ENCODE assay signal across 8 cellular contexts in genomic region chr2:101188683-101189405, GRCh38. TPM values are rescaled to one million over a fixed set of nuclear protein-coding genes. Genes with fewer than 3 reads are reported as not detected.
A peak's percentile ranks its signal among the peaks of the same experiment; 100 is the strongest.
DNase-seq lines count a peak whose midpoint lies in the region; ATAC-seq, FAIRE-seq and TF ChIP-seq lines count a peak whose summit lies in the region.

No MANE protein-coding gene starts in this region.

- DNase-seq in GM12865 (ENCODE audit: low read depth) (no peak), NB4 (ENCODE audit: low read depth) (peak; percentile 14), H1 (ENCODE audit: low read depth in 1 of 2, low spot score in 2 of 2) (peak in 1 of 2 experiments; percentile 84), osteoblast (ENCODE audit: insufficient read length, low spot score, missing footprints) (peak; percentile 83), epidermal melanocyte (ENCODE audit: insufficient read length, low spot score) (no peak), kidney glomerular epithelial cell (lab: John Stamatoyannopoulos, UW) (no peak), GM12892 (ENCODE audit: insufficient read length) (no peak)

- H2AFZ ChIP-seq in H1 (ENCODE audit: low read length) (no peak overlapping the region), osteoblast (ENCODE audit: low read length) (no peak overlapping the region)

- no peak overlapping the region for H3K9ac ChIP-seq in H1 (replicated peaks in 1 of 4; ENCODE audit: extremely low read depth in 1 of 4, low read depth in 3 of 4, low read length in 3 of 4)

- no peak overlapping the region for H2BK5ac ChIP-seq in H1 (ENCODE audit: low read depth, low read length)

- H3K27me3 ChIP-seq in H1 (replicated peaks in 1 of 4; ENCODE audit: control insufficient read depth in 3 of 4, extremely low read depth in 1 of 4, insufficient read depth in 3 of 4, low read length in 3 of 4), result no peaks in the 10 kb centered on the region
- H3K27me3 ChIP-seq in osteoblast (ENCODE audit: insufficient read depth, low read length), result peaks cover 11% of the 10 kb centered on the region

- H2BK20ac ChIP-seq in H1 (ENCODE audit: low read length), result no peak overlapping the region

- H3K36me3 ChIP-seq in H1 (ENCODE audit: control insufficient read depth in 2 of 4, insufficient read depth in 4 of 4, low read length in 3 of 4) (no peaks in the 10 kb centered on the region), osteoblast (ENCODE audit: insufficient read depth, low read length) (no peaks in the 10 kb centered on the region)

- peaks cover 0 to 10% (median 2%) of the 10 kb centered on the region in 4 experiments; a peak in 4 of 7 replicates for H3K4me1 ChIP-seq in H1 (replicated peaks in 1 of 4; ENCODE audit: control insufficient read depth in 3 of 4, insufficient read depth in 4 of 4, low read length in 3 of 4)
- H3K4me1 ChIP-seq in osteoblast (ENCODE audit: insufficient read depth, low read length), result no peaks in the 10 kb centered on the region

- H4K20me1 ChIP-seq in H1 (replicated peaks in 1 of 2; ENCODE audit: control insufficient read depth in 1 of 2, insufficient read depth in 2 of 2, low read length in 2 of 2), result no peaks in the 10 kb centered on the region
- no peaks in the 10 kb centered on the region for H4K20me1 ChIP-seq in osteoblast (ENCODE audit: insufficient read depth, low read length)

- no peak overlapping the region for H3K4me2 ChIP-seq in H1 (ENCODE audit: insufficient read depth in 1 of 2, low read depth in 2 of 2, low read length in 2 of 2)
- no peak overlapping the region for H3K4me2 ChIP-seq in osteoblast (ENCODE audit: insufficient read depth, low read length)

- H3K9me3 ChIP-seq in H1 (ENCODE audit: insufficient read depth in 2 of 2, low read depth in 1 of 2, low read length in 1 of 2) (no peaks in the 10 kb centered on the region), osteoblast (ENCODE audit: low read depth, low read length) (no peaks in the 10 kb centered on the region)

- H3K14ac ChIP-seq in H1 (ENCODE audit: insufficient read length), result no peak overlapping the region

- H3K27ac ChIP-seq in H1 (ENCODE audit: low read depth, low read length) (no peak overlapping the region), osteoblast (ENCODE audit: low read depth, low read length) (no peak overlapping the region)

- POLR2A ChIA-PET in H1 (lab: Charles Lee; ENCODE audit: partially characterized antibody), result interaction anchor here (0.9 to 1.2 kb wide), 3 partner anchors 16 to 187 kb away, joined by 3 to 4 read pairs (median 3); no protein-coding TSS in a partner anchor

- H2BK15ac ChIP-seq in H1 (ENCODE audit: low read length), result no peak overlapping the region

- H3K4ac ChIP-seq in H1 (replicated peaks; ENCODE audit: insufficient read length, low read depth, low read length), result no peak overlapping the region

- H3K18ac ChIP-seq in H1 (ENCODE audit: extremely low read depth, low read length), result no peak overlapping the region

- H4K91ac ChIP-seq in H1 (replicated peaks; ENCODE audit: insufficient read length, low read length), result no peak overlapping the region

- 64% methylated on average over 5 of the region's 5 CpGs; no CpG with 5 or more reads in 1 of the 2 experiments for WGBS in H1 (ENCODE audit: extremely low coverage in 1 of 2, insufficient coverage in 1 of 2, insufficient read length in 1 of 2, insufficient replicate concordance in 2 of 2, low coverage in 1 of 2, low lambda C conversion rate in 2 of 2, missing lambda C conversion rate in 1 of 2), 2 experiments

- no peak overlapping the region for H2BK120ac ChIP-seq in H1 (replicated peaks; ENCODE audit: low read depth, low read length)

- H3K4me3 ChIP-seq in GM12865 (ENCODE audit: low read depth, low read length) (no peak overlapping the region), NB4 (ENCODE audit: low read depth, low read length) (no peak overlapping the region), H1 (ENCODE audit: extremely low read depth in 1 of 4, insufficient read depth in 2 of 4, low read depth in 3 of 4, low read length in 4 of 4) (no peak overlapping the region), osteoblast (ENCODE audit: insufficient read depth, low read length) (no peak overlapping the region)

- no peak for ATAC-seq in GM18498 (IDR thresholded peaks at IDR 0.05; ENCODE audit: unreplicated experiment)

- no peak overlapping the region for H2BK12ac ChIP-seq in H1 (ENCODE audit: low read depth, low read length)

- no peak overlapping the region for H4K8ac ChIP-seq in H1 (ENCODE audit: extremely low read depth, insufficient read depth, low read length)

- CTCF ChIA-PET in H1 (lab: Charles Lee; ENCODE audit: partially characterized antibody), result interaction anchor here (0.6 to 10.3 kb wide), 48 partner anchors 8 to 1426 kb away, joined by 3 to 136 read pairs (median 4); partner anchors contain the start of genes CNOT11 and RPL31

- H3K23me2 ChIP-seq in H1 (ENCODE audit: low read depth, low read length), result no peaks in the 10 kb centered on the region

- no peak for TF ChIP-seq EP300 in H1 (IDR thresholded peaks at IDR 0.05; ENCODE audit: borderline replicate concordance in 1 of 2, low read depth in 2 of 2, low read length in 2 of 2)

- peak; percentile 50 for FAIRE-seq in H1 (lab: Jason Lieb, UNC)
- no peak for FAIRE-seq in GM12892 (lab: Jason Lieb, UNC)

- no peak overlapping the region for H3K56ac ChIP-seq in H1 (replicated peaks; ENCODE audit: insufficient read length, low read depth, low read length)

- TF ChIP-seq RAD21 in H1 (IDR thresholded peaks at IDR 0.05 in 1 of 2, conservative IDR thresholded peaks at IDR 0.05 in 1 of 2; ENCODE audit: low read depth in 2 of 2, low read length in 2 of 2), result peak; percentile 38 to 62; a peak in 3 of 4 replicates

- peak; percentile 34 for TF ChIP-seq CTCF in GM12865 (IDR thresholded peaks at IDR 0.05; ENCODE audit: insufficient read depth, low read depth, low read length, missing control alignments)
- TF ChIP-seq CTCF in NB4 (IDR thresholded peaks at IDR 0.05; ENCODE audit: low read depth, low read length), result peak; percentile 57
- peak; percentile 58 to 70 (median 69) for TF ChIP-seq CTCF in H1 (IDR thresholded peaks at IDR 0.05; ENCODE audit: control extremely low read depth in 1 of 3, insufficient read depth in 1 of 3, low read depth in 1 of 3, low read length in 3 of 3)
- TF ChIP-seq CTCF in osteoblast (IDR thresholded peaks at IDR 0.05; ENCODE audit: extremely low read depth, low read depth, low read length), result peak; percentile 77

- no peak overlapping the region for H3K23ac ChIP-seq in H1 (ENCODE audit: insufficient read length)

- no peak overlapping the region for H4K5ac ChIP-seq in H1 (ENCODE audit: insufficient read length, low read depth, low read length)

- H3K79me1 ChIP-seq in H1 (ENCODE audit: low read depth, low read length), result no peaks in the 10 kb centered on the region

- no peak overlapping the region for H2AK5ac ChIP-seq in H1 (ENCODE audit: low read depth, low read length)

- TF ChIP-seq POLR2A in NB4 (IDR thresholded peaks at IDR 0.05; ENCODE audit: extremely low read depth, insufficient read length) (no peak), H1 (IDR thresholded peaks at IDR 0.05; ENCODE audit: control extremely low read depth in 1 of 2, low read depth in 2 of 2, low read length in 2 of 2) (no peak), GM12892 (IDR thresholded peaks at IDR 0.05; ENCODE audit: low read depth, low read length) (no peak)

- H3K79me2 ChIP-seq in H1 (ENCODE audit: control insufficient read depth in 1 of 2, insufficient read depth in 2 of 2, low read length in 2 of 2) (no peaks in the 10 kb centered on the region), osteoblast (ENCODE audit: insufficient read depth, low read length) (no peaks in the 10 kb centered on the region)

TF ChIP-seq in H1, 55 proteins besides CTCF, POLR2A, EP300 and RAD21:
- TF ChIP-seq E2F6 (IDR thresholded peaks at IDR 0.05), result no peak
- no peak for TF ChIP-seq TAF1 (IDR thresholded peaks at IDR 0.05; ENCODE audit: low read depth, low read length)
- no peak for TF ChIP-seq ASH2L (IDR thresholded peaks at IDR 0.05; ENCODE audit: low read length)
- TF ChIP-seq RBBP5 (IDR thresholded peaks at IDR 0.05; ENCODE audit: borderline replicate concordance, low read depth, low read length), result no peak
- no peak for TF ChIP-seq SAP30 (IDR thresholded peaks at IDR 0.05; ENCODE audit: insufficient read depth, insufficient replicate concordance, low read length)
- no peak for TF ChIP-seq RNF2 (IDR thresholded peaks at IDR 0.05; ENCODE audit: borderline replicate concordance, low read depth, low read length, missing control alignments, poor library complexity, severe bottlenecking)

RNA-seq across cellular contexts. Expression of gene TBC1D8, which starts 37.7 kb away (rescaled TPM):
- total RNA-seq in H1 (2021; fragmentation: NEBNext Ultra II Directional; extraction: Animal tissue kit (Norgen Biotek cat#: 25700)), result 21.8 and 24.0 TPM in 2 replicates
- polyA plus RNA-seq in H1 (2011; rRNA removed), result 20.8 and 27.2 TPM in 2 replicates
- 24.9 TPM for polyA plus RNA-seq in H1 (2011; cell fraction: cytosol; rRNA removed)
- 87.3 TPM for polyA plus RNA-seq in H1 (2011; cell fraction: nucleus; rRNA removed)
- polyA plus RNA-seq in H1 (2012, experiment 1 of 2), result 21.5 to 24.8 TPM (median 23.1 TPM) in 4 replicates
- polyA plus RNA-seq in H1 (2012, experiment 2 of 2), result 7.7 TPM
- polyA plus RNA-seq in H1 (2013, experiment 1 of 2), result 14.1 TPM
- 14.4 TPM for polyA plus RNA-seq in H1 (2013, experiment 2 of 2)
- 40.6 and 53.8 TPM in 2 replicates for polyA minus RNA-seq in H1 (2011; rRNA and poly(A)+ RNA removed)
- 13.4 TPM for polyA minus RNA-seq in H1 (2011; cell fraction: cytosol; rRNA and poly(A)+ RNA removed)
- polyA minus RNA-seq in H1 (2011; cell fraction: nucleus; rRNA and poly(A)+ RNA removed), result 50.2 TPM
- 13.4 and 13.8 TPM in 2 replicates for total RNA-seq in osteoblast
- polyA plus RNA-seq in GM12892 (2012; ENCODE audit: missing spikeins), result 9.5 TPM

Comparison
In these comparisons a context has a peak if more than half of its experiments do, and no peak if none do; other contexts are left out.
1. DNase-seq: peak in NB4 (single experiment) and osteoblast (single experiment); none in GM12865 (single experiment), epidermal melanocyte (single experiment), kidney glomerular epithelial cell (single experiment) and GM12892 (single experiment).
2. Peak in every context shown above with its lines, with median percentiles within 50 percentile points of each other: CTCF ChIP-seq.